ENCODE assay signal across 8 cellular contexts in the genomic region with DNA sequence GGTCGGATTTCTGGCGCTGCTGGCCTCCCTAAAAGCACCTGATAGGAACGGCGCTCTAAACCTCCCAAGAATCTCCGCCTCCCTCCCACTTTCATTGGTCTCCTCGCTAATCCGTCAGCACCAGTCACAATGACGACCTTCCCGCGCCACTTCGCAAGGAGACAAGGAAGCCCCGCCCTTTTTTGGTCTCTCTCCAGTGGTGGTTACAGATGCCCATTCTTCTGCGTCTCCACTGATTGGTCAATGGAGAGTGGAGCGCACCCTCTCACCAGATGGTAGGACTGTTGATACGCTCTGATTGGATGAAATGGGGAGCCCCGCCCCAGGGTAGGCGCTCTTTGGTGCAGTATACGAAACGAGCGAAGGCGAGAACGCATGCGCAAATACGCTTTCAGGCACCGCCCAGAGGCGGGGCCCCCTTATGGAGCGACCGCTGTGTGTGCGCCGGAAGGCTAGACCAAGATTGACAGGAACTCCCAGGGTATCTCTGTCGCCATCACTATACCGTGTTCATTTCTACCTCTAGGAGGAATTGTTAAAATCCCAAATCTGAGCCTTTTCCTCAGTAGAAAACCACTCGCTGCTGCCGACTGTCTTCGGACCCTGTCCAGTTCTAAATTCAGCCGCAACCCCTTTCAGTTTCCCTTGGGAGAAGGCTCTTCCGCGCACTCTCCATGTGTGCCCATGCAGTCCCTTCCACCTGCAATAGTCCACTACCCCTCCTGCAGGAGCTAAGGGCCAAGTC. TPM values are rescaled to one million over a fixed set of nuclear protein-coding genes. Genes with fewer than 3 reads are reported as not detected.
A peak's percentile ranks its signal among the peaks of the same experiment; 100 is the strongest.
DNase-seq lines count a peak whose midpoint lies in the region; ATAC-seq and TF ChIP-seq lines count a peak whose summit lies in the region.

No MANE protein-coding gene starts in this region.

- ATAC-seq in GM21737 (IDR thresholded peaks at IDR 0.05; ENCODE audit: unreplicated experiment) (peak; percentile 67), esophagus mucosa (peak; percentile 87)

- H3K36me3 ChIP-seq in mucosa of stomach (ENCODE audit: control insufficient read depth, insufficient read depth, low read length): peaks cover 21% of the 10 kb centered on the region

- peaks cover 28% of the 10 kb centered on the region for H3K4me1 ChIP-seq in mucosa of stomach (ENCODE audit: control insufficient read depth, insufficient read depth, low read length)

- peak overlapping the region; percentile 79 for H3K9ac ChIP-seq in mucosa of stomach (ENCODE audit: low read length)

- H3K4me3 ChIP-seq in mucosa of stomach (ENCODE audit: low read length): peak overlapping the region; percentile 77

- H3K9me3 ChIP-seq in mucosa of stomach (ENCODE audit: control insufficient read depth, low read length): no peaks in the 10 kb centered on the region

- no peaks in the 10 kb centered on the region for H3K27me3 ChIP-seq in mucosa of stomach (ENCODE audit: control insufficient read depth, insufficient read depth, low read length)

- DNase-seq in DMS79 (lab: John Stamatoyannopoulos, UW): peak; percentile 100
- peak; percentile 100 for DNase-seq in KG1 (lab: John Stamatoyannopoulos, UW)
- DNase-seq in activated T-cell treated with anti-CD3 and anti-CD28 coated beads, Interleukin-2, amount 50 U/mL, for 48 hours: peak; percentile 99
- peak; percentile 98 for DNase-seq in stimulated activated CD8-positive, alpha-beta memory T cell treated with anti-CD3 and anti-CD28 coated beads, Interleukin-4, amount 100 ng/mL, for 48 hours

TF ChIP-seq in PFSK-1, 5 proteins besides CTCF, POLR2A, EP300 and RAD21:
- TF ChIP-seq, protein P1, sequence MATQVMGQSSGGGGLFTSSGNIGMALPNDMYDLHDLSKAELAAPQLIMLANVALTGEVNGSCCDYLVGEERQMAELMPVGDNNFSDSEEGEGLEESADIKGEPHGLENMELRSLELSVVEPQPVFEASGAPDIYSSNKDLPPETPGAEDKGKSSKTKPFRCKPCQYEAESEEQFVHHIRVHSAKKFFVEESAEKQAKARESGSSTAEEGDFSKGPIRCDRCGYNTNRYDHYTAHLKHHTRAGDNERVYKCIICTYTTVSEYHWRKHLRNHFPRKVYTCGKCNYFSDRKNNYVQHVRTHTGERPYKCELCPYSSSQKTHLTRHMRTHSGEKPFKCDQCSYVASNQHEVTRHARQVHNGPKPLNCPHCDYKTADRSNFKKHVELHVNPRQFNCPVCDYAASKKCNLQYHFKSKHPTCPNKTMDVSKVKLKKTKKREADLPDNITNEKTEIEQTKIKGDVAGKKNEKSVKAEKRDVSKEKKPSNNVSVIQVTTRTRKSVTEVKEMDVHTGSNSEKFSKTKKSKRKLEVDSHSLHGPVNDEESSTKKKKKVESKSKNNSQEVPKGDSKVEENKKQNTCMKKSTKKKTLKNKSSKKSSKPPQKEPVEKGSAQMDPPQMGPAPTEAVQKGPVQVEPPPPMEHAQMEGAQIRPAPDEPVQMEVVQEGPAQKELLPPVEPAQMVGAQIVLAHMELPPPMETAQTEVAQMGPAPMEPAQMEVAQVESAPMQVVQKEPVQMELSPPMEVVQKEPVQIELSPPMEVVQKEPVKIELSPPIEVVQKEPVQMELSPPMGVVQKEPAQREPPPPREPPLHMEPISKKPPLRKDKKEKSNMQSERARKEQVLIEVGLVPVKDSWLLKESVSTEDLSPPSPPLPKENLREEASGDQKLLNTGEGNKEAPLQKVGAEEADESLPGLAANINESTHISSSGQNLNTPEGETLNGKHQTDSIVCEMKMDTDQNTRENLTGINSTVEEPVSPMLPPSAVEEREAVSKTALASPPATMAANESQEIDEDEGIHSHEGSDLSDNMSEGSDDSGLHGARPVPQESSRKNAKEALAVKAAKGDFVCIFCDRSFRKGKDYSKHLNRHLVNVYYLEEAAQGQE (IDR thresholded peaks at IDR 0.05; ENCODE audit: insufficient read depth in 1 of 2, low read depth in 2 of 2, low read length in 2 of 2): no peak
- TF ChIP-seq POLR2AphosphoS5 (IDR thresholded peaks at IDR 0.05; ENCODE audit: low read depth, low read length): peak; percentile 79
- TF ChIP-seq FOXP2 (optimal IDR thresholded peaks at IDR 0.05; ENCODE audit: borderline replicate concordance, extremely low read depth, extremely low read length, insufficient read depth): no peak
- TF ChIP-seq TAF1 (IDR thresholded peaks at IDR 0.05; ENCODE audit: borderline replicate concordance, insufficient read depth, low read length): peak; percentile 60; the same call in 1 of the 2 replicates
- no peak for TF ChIP-seq SIN3A (IDR thresholded peaks at IDR 0.05; ENCODE audit: borderline replicate concordance, insufficient read depth, low read length)
TF ChIP-seq in PFSK-1: peak in this region for 2.

RNA-seq across cellular contexts. Expression of gene HNRNPL, which starts 0.6 kb away (rescaled TPM):
- polyA plus RNA-seq in PFSK-1 (2012; ENCODE audit: insufficient read length, low read depth): 237 TPM
- 236 TPM for total RNA-seq in esophagus mucosa

RNA-seq across cellular contexts. Expression of gene ECH1, which starts 18.8 kb away (rescaled TPM):
- 507 TPM for polyA plus RNA-seq in PFSK-1 (2012; ENCODE audit: insufficient read length, low read depth)
- total RNA-seq in esophagus mucosa: 182 TPM

RNA-seq across cellular contexts. Expression of gene RINL, which starts 27.7 kb away (rescaled TPM):
- 2.1 TPM for polyA plus RNA-seq in PFSK-1 (2012; ENCODE audit: insufficient read length, low read depth)
- 7.6 TPM for total RNA-seq in esophagus mucosa

RNA-seq across cellular contexts. Expression of gene LGALS4, which starts 37.7 kb away (rescaled TPM):
- 1.1 TPM for polyA plus RNA-seq in PFSK-1 (2012; ENCODE audit: insufficient read length, low read depth)
- 0.40 TPM for total RNA-seq in esophagus mucosa

RNA-seq across cellular contexts. Expression of gene SIRT2, which starts 49.0 kb away (rescaled TPM):
- 208 TPM for polyA plus RNA-seq in PFSK-1 (2012; ENCODE audit: insufficient read length, low read depth)
- 40.3 TPM for total RNA-seq in esophagus mucosa

Comparison
In these comparisons a context has a peak if more than half of its experiments do, and no peak if none do; other contexts are left out.
1. Peak in every context shown above with its lines: DNase-seq, ATAC-seq and H3K4me3 ChIP-seq.